ENCODE assay signal across 18 cellular contexts in the genomic region with DNA sequence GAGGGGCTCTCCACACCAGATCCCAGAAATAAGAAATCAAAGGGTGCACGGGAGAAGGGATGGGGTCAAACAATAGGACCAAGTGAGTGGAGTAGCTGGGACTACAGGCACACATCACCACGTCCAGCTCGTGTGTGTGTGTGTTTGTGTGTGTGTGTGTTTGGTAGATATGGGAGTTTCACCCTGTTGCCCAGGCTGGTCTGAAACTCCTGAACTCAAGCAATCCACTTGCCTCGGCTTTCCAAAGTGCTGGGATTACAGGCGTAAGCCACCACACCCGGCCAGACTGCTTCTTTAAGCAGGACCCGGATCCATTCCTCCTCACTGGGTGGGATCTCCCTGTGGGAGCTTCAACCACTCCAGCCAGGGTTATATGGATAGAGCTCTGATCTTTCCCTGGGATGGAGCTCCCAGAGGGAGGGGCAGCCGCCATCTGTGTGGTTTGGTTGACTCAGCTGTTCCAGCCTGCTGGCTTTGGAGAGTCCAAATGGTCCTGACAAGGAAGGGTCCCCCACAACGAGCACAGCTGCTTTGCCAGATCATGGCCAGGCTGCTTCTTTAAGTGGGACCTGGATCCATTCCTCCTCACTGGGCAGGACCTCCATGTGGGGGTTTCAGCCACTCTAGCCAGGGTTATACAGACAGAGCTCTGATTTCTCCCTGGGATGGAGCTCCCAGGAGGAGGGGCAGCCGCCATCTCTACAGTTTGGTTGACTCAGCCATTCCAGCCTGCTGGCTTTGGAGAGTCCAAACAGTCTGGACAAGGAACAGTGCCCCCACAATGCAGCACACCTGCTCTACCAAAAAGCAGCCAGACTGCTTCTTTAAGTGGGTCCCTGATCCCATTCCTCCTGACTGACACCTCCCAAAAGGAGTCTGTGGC. TPM values are rescaled to one million over a fixed set of nuclear protein-coding genes. Genes with fewer than 3 reads are reported as not detected.
DNase-seq lines count a peak whose midpoint lies in the region; ATAC-seq and TF ChIP-seq lines count a peak whose summit lies in the region.
"Had no signal": no experiment of that assay in that cellular context is flagged by ENCODE, and none has a peak within 500 bp of the region (broad histone marks: within the 10 kb centered on the region; RNA-seq: fewer than 3 reads in every experiment).

No MANE protein-coding gene starts in this region.

- H3K27ac ChIP-seq in AG04450 (ENCODE audit: low read depth, low read length) (peak overlapping the region; percentile 31), HUES48 (ENCODE audit: low read depth, low read length) (peak overlapping the region; percentile 61)
- H3K27ac ChIP-seq: esophagus muscularis mucosa, parathyroid adenoma had no signal

- H3K4me1 Mint-ChIP-seq in activated naive CD4-positive, alpha-beta T cell treated with anti-CD3 and anti-CD28 coated beads, Interleukin-2, amount 10 ng/mL, durations not matched to agents 7 days and 5 days: peaks cover 3% of the 10 kb centered on the region

- no peak overlapping the region; the same call in 1 of the 2 replicates for H3K9ac ChIP-seq in HUES48 (ENCODE audit: low read depth, low read length)
- H3K9ac ChIP-seq: parathyroid adenoma had no signal

- peaks cover 8% of the 10 kb centered on the region; the same call in 1 of the 2 replicates for H3K9me3 ChIP-seq in AG04450 (ENCODE audit: control insufficient read depth, insufficient read depth, low read length)
- peaks cover 2% of the 10 kb centered on the region; the same call in 1 of the 2 replicates for H3K9me3 ChIP-seq in HUES48 (ENCODE audit: control insufficient read depth, insufficient read depth, low read length)
- H3K9me3 ChIP-seq: Caco-2 had no signal

- H3K36me3 ChIP-seq in HUES48 (ENCODE audit: control insufficient read depth, insufficient read depth, low read length): no peaks in the 10 kb centered on the region
- H3K36me3 ChIP-seq: esophagus muscularis mucosa had no signal

- H3K9me3 Mint-ChIP-seq in activated naive CD4-positive, alpha-beta T cell treated with anti-CD3 and anti-CD28 coated beads, Interleukin-2, amount 10 ng/mL, durations not matched to agents 7 days and 5 days: peaks cover 31% of the 10 kb centered on the region

- DNase-seq in AG04450 (ENCODE audit: low read depth, low spot score) (no peak), amniotic epithelial cell (ENCODE audit: low read depth) (peak; percentile 61), iris pigment epithelial cell (ENCODE audit: low read depth) (peak; percentile 49)
- no peak for DNase-seq in activated CD8-positive, alpha-beta memory T cell treated with anti-CD3 and anti-CD28 coated beads, Interleukin-2, amount 50 U/mL, for 4 hours
- DNase-seq in activated naive CD4-positive, alpha-beta T cell treated with anti-CD3 and anti-CD28 coated beads, Interleukin-2, amount 10 ng/mL, durations not matched to agents 7 days and 5 days: no peak
- DNase-seq: activated effector memory CD4-positive, alpha-beta T cell treated with Interleukin-2 at 50 U/mL for 16 hours; aorta; hypothalamus; left colon; NCI-H2029 treated with DMSO at 0.1 percent for 48 hours; NCI-H526 treated with DMSO at 0.1 percent for 48 hours; SW 1271 had no signal

- CTCF ChIA-PET in AG04450 (lab: Charles Lee): interaction anchor here (0.5 to 1.6 kb wide), 3 partner anchors 21 to 54 kb away, joined by 3 read pairs; no protein-coding TSS in a partner anchor
- CTCF ChIA-PET in activated naive CD4-positive, alpha-beta T cell treated with anti-CD3 and anti-CD28 coated beads, Interleukin-2, amount 10 ng/mL, durations not matched to agents 7 days and 5 days (lab: Charles Lee): interaction anchor here (1.4 to 1.7 kb wide), 2 partner anchors 13 to 161 kb away, joined by 3 to 5 read pairs; partner anchors contain the start of gene KATNBL1

- H3K4me1 ChIP-seq in HUES48 (ENCODE audit: control insufficient read depth, insufficient read depth, low read length): no peaks in the 10 kb centered on the region
- H3K4me1 ChIP-seq: Caco-2, esophagus muscularis mucosa, parathyroid adenoma had no signal

- H3K4me3 ChIP-seq in AG04450 (ENCODE audit: low read depth, low read length) (no peak overlapping the region), HUES48 (ENCODE audit: low read depth, low read length) (no peak overlapping the region)
- H3K4me3 ChIP-seq: esophagus muscularis mucosa had no signal

- peaks cover 18% of the 10 kb centered on the region for H3K36me3 Mint-ChIP-seq in activated naive CD4-positive, alpha-beta T cell treated with anti-CD3 and anti-CD28 coated beads, Interleukin-2, amount 10 ng/mL, durations not matched to agents 7 days and 5 days

- POLR2A ChIA-PET in AG04450 (lab: Yijun Ruan, JAX): interaction anchor here (1.2 to 1.5 kb wide), 2 partner anchors 8 to 9 kb away, joined by 3 to 7 read pairs; partner anchors contain the start of gene AVEN

- no peak overlapping the region for H3K4me3 Mint-ChIP-seq in activated naive CD4-positive, alpha-beta T cell treated with anti-CD3 and anti-CD28 coated beads, Interleukin-2, amount 10 ng/mL, durations not matched to agents 7 days and 5 days

- no peaks in the 10 kb centered on the region for H3K27me3 ChIP-seq in AG04450 (ENCODE audit: control insufficient read depth, insufficient read depth, low read length)
- H3K27me3 ChIP-seq in HUES48 (ENCODE audit: control insufficient read depth, insufficient read depth, low read length): no peaks in the 10 kb centered on the region
- H3K27me3 ChIP-seq: esophagus muscularis mucosa had no signal

- H3K27me3 Mint-ChIP-seq in activated naive CD4-positive, alpha-beta T cell treated with anti-CD3 and anti-CD28 coated beads, Interleukin-2, amount 10 ng/mL, durations not matched to agents 7 days and 5 days: peaks cover 16% of the 10 kb centered on the region

- ATAC-seq in HG02973 (IDR thresholded peaks at IDR 0.05; ENCODE audit: unreplicated experiment) (no peak), HG03342 (IDR thresholded peaks at IDR 0.05; ENCODE audit: unreplicated experiment) (no peak)
- ATAC-seq: left colon had no signal

- no peak for TF ChIP-seq CTCF in AG04450 (IDR thresholded peaks at IDR 0.05; ENCODE audit: low read depth, low read length)

- H3K27ac Mint-ChIP-seq in activated naive CD4-positive, alpha-beta T cell treated with anti-CD3 and anti-CD28 coated beads, Interleukin-2, amount 10 ng/mL, durations not matched to agents 7 days and 5 days: no peak overlapping the region

RNA-seq across cellular contexts. Expression of gene AVEN, which starts 9.1 kb away (rescaled TPM):
- polyA plus RNA-seq in AG04450 (2011; rRNA removed): 20.6 and 22.2 TPM in 2 replicates
- polyA minus RNA-seq in AG04450 (2011; rRNA and poly(A)+ RNA removed): 5.3 and 7.8 TPM in 2 replicates

RNA-seq across cellular contexts. Expression of gene EMC7, which starts 53.5 kb away (rescaled TPM):
- 86.9 and 116 TPM in 2 replicates for polyA plus RNA-seq in AG04450 (2011; rRNA removed)
- 17.4 and 20.6 TPM in 2 replicates for polyA minus RNA-seq in AG04450 (2011; rRNA and poly(A)+ RNA removed)

RNA-seq across cellular contexts. Expression of gene PGBD4, which starts 53.7 kb away (rescaled TPM):
- 1.6 and 2.2 TPM in 2 replicates for polyA plus RNA-seq in AG04450 (2011; rRNA removed)
- 1.9 and 2.7 TPM in 2 replicates for polyA minus RNA-seq in AG04450 (2011; rRNA and poly(A)+ RNA removed)

Comparison
In these comparisons a context has a peak if more than half of its experiments do, and no peak if none do; other contexts are left out.
1. DNase-seq: peak in amniotic epithelial cell (single experiment) and iris pigment epithelial cell (single experiment); none in AG04450 (single experiment), activated CD8-positive, alpha-beta memory T cell treated with anti-CD3 and anti-CD28 coated beads, Interleukin-2, amount 50 U/mL, for 4 hours (single experiment) and activated naive CD4-positive, alpha-beta T cell treated with anti-CD3 and anti-CD28 coated beads, Interleukin-2, amount 10 ng/mL, durations not matched to agents 7 days and 5 days (single experiment).